9 cellular contexts compared by ENCODE assay signal in genomic region chr12:71216725-71217579, GRCh38. TPM values are rescaled to one million over a fixed set of nuclear protein-coding genes. Genes with fewer than 3 reads are reported as not detected.
DNase-seq lines count a peak whose midpoint lies in the region; ATAC-seq and TF ChIP-seq lines count a peak whose summit lies in the region.
"Had no signal": no experiment of that assay in that cellular context is flagged by ENCODE, and none has a peak within 500 bp of the region (broad histone marks: within the 10 kb centered on the region; RNA-seq: fewer than 3 reads in every experiment).

No MANE protein-coding gene starts in this region.

- H3K27me3 Mint-ChIP-seq in T-cell = peaks cover 0 to 3% of the 10 kb centered on the region in 2 donors

- no peaks in the 10 kb centered on the region for H3K36me3 Mint-ChIP-seq in T-cell
- no peaks in the 10 kb centered on the region for H3K36me3 Mint-ChIP-seq in stimulated activated effector memory CD8-positive, alpha-beta T cell treated with anti-CD3 and anti-CD28 coated beads, Interleukin-12 subunit alpha, Interleukin-12 subunit beta, amount 100 ng/mL, for 72 hours

- no peaks in the 10 kb centered on the region for H3K36me3 ChIP-seq in colonic mucosa

- no peaks in the 10 kb centered on the region for H3K9me3 ChIP-seq in colonic mucosa

- no peak overlapping the region for H3K4me3 Mint-ChIP-seq in T-cell
- no peak overlapping the region for H3K4me3 Mint-ChIP-seq in stimulated activated effector memory CD8-positive, alpha-beta T cell treated with anti-CD3 and anti-CD28 coated beads, Interleukin-12 subunit alpha, Interleukin-12 subunit beta, amount 100 ng/mL, for 72 hours

- peak overlapping the region in 1 of 2 donors; percentile 24 for H3K9ac ChIP-seq in colonic mucosa (ENCODE audit: low read depth in 2 of 2, low read length in 2 of 2)

- no peaks in the 10 kb centered on the region for H3K4me1 ChIP-seq in colonic mucosa

- CTCF ChIA-PET in T-cell (lab: Charles Lee) = interaction anchor here in 1 of 2 donors (1.6 kb wide), 1 partner anchor 529 kb away, joined by 4 read pairs; no protein-coding TSS in a partner anchor

- peak overlapping the region; percentile 68 for H3K27ac ChIP-seq in colonic mucosa

- DNase-seq in DMS 273 treated with DMSO at 0.1 percent for 48 hours (lab: John Stamatoyannopoulos, UW) (peak; percentile 7), NCI-H69 (lab: John Stamatoyannopoulos, UW) (peak; percentile 49), colonic mucosa (peak; percentile 72), mucosa of gallbladder (ENCODE audit: low spot score) (peak; percentile 50), T-cell (no peak)
- DNase-seq in stimulated activated effector memory CD8-positive, alpha-beta T cell treated with anti-CD3 and anti-CD28 coated beads, Interleukin-12 subunit alpha, Interleukin-12 subunit beta, amount 100 ng/mL, for 72 hours (ENCODE audit: low spot score in 2 of 2) = no peak

- H3K27ac Mint-ChIP-seq in T-cell = no peak overlapping the region
- no peak overlapping the region for H3K27ac Mint-ChIP-seq in stimulated activated effector memory CD8-positive, alpha-beta T cell treated with anti-CD3 and anti-CD28 coated beads, Interleukin-12 subunit alpha, Interleukin-12 subunit beta, amount 100 ng/mL, for 72 hours

- no peak overlapping the region for H3K4me3 ChIP-seq in colonic mucosa

- TF ChIP-seq CTCF in colonic mucosa (IDR thresholded peaks at IDR 0.05) = peak; percentile 53

- POLR2A ChIA-PET in T-cell (lab: Charles Lee) = no interaction called here

- H3K9me3 Mint-ChIP-seq in T-cell = no peaks in the 10 kb centered on the region
- no peaks in the 10 kb centered on the region for H3K9me3 Mint-ChIP-seq in stimulated activated effector memory CD8-positive, alpha-beta T cell treated with anti-CD3 and anti-CD28 coated beads, Interleukin-12 subunit alpha, Interleukin-12 subunit beta, amount 100 ng/mL, for 72 hours

- no peaks in the 10 kb centered on the region for H3K27me3 ChIP-seq in colonic mucosa

- no peaks in the 10 kb centered on the region for H3K4me1 Mint-ChIP-seq in T-cell
- H3K4me1 Mint-ChIP-seq in stimulated activated effector memory CD8-positive, alpha-beta T cell treated with anti-CD3 and anti-CD28 coated beads, Interleukin-12 subunit alpha, Interleukin-12 subunit beta, amount 100 ng/mL, for 72 hours = no peaks in the 10 kb centered on the region

- intact Hi-C loops in colonic mucosa (cut with DNase I) = no loop called here

- peak; percentile 60 for ATAC-seq in HG02852 (IDR thresholded peaks at IDR 0.05; ENCODE audit: unreplicated experiment)
- no peak for ATAC-seq in T-cell (replicated peaks in 1 of 4)
- no peak for ATAC-seq in stimulated activated effector memory CD8-positive, alpha-beta T cell treated with anti-CD3 and anti-CD28 coated beads, Interleukin-12 subunit alpha, Interleukin-12 subunit beta, amount 100 ng/mL, for 72 hours
- no peak for ATAC-seq in GM18520 (IDR thresholded peaks at IDR 0.05; ENCODE audit: unreplicated experiment)

RNA-seq across cellular contexts. Expression of gene TSPAN8, which starts 59.2 kb away (rescaled TPM):
- 1,000 to 10,000 TPM; 1,318 to 1,657 TPM for total RNA-seq in colonic mucosa
- total RNA-seq in mucosa of gallbladder = 345 TPM
- under 1 TPM in 3 of 5 donors, not detected in 2; 0.28 to 0.70 (median 0.30) TPM for total RNA-seq in T-cell
- total RNA-seq: frontal cortex had no signal

Comparison
In these comparisons a context has a peak if more than half of its experiments do, and no peak if none do; other contexts are left out.
1. DNase-seq: peak in DMS 273 treated with DMSO at 0.1 percent for 48 hours (single experiment), NCI-H69 (single experiment), colonic mucosa (single experiment) and mucosa of gallbladder (single experiment); none in T-cell (0 of 34) and stimulated activated effector memory CD8-positive, alpha-beta T cell treated with anti-CD3 and anti-CD28 coated beads, Interleukin-12 subunit alpha, Interleukin-12 subunit beta, amount 100 ng/mL, for 72 hours (0 of 2).
2. RNA of gene TSPAN8, which starts 59.2 kb away (total RNA-seq): 1,318 to 1,657 TPM in colonic mucosa and 345 TPM in mucosa of gallbladder (single experiment); 0.28 to 0.70 TPM in T-cell; every median in the first group is over 100 times any median in the second.